1 cellular context compared by ENCODE assay signal in the genomic region with DNA sequence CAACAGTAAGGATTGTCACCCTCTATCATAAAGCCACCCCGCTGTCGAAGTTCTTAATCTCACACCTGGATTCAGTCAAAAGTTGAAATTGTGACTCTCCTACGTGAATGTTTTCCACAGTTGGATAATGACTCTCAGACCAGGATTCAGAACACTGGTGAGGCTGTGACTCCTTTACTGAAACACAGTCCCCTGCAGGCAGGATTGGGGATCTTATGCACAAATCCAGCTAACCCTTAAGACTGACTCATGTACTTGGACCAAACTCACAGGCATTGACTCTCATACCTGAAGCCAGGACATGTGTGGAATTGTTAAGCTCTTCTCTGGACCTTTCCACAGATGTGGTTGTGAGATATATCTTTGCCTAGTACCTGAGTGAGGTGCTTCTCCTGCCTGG.
TF ChIP-seq lines count a peak whose summit lies in the region.

No MANE protein-coding gene starts in this region.

TF ChIP-seq in GM23338, 12 proteins besides CTCF, POLR2A, EP300 and RAD21 (continued from another document):
- TF ChIP-seq, protein P1, sequence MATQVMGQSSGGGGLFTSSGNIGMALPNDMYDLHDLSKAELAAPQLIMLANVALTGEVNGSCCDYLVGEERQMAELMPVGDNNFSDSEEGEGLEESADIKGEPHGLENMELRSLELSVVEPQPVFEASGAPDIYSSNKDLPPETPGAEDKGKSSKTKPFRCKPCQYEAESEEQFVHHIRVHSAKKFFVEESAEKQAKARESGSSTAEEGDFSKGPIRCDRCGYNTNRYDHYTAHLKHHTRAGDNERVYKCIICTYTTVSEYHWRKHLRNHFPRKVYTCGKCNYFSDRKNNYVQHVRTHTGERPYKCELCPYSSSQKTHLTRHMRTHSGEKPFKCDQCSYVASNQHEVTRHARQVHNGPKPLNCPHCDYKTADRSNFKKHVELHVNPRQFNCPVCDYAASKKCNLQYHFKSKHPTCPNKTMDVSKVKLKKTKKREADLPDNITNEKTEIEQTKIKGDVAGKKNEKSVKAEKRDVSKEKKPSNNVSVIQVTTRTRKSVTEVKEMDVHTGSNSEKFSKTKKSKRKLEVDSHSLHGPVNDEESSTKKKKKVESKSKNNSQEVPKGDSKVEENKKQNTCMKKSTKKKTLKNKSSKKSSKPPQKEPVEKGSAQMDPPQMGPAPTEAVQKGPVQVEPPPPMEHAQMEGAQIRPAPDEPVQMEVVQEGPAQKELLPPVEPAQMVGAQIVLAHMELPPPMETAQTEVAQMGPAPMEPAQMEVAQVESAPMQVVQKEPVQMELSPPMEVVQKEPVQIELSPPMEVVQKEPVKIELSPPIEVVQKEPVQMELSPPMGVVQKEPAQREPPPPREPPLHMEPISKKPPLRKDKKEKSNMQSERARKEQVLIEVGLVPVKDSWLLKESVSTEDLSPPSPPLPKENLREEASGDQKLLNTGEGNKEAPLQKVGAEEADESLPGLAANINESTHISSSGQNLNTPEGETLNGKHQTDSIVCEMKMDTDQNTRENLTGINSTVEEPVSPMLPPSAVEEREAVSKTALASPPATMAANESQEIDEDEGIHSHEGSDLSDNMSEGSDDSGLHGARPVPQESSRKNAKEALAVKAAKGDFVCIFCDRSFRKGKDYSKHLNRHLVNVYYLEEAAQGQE (IDR thresholded peaks at IDR 0.05; ENCODE audit: unreplicated experiment): no peak
- TF ChIP-seq, protein P2, sequence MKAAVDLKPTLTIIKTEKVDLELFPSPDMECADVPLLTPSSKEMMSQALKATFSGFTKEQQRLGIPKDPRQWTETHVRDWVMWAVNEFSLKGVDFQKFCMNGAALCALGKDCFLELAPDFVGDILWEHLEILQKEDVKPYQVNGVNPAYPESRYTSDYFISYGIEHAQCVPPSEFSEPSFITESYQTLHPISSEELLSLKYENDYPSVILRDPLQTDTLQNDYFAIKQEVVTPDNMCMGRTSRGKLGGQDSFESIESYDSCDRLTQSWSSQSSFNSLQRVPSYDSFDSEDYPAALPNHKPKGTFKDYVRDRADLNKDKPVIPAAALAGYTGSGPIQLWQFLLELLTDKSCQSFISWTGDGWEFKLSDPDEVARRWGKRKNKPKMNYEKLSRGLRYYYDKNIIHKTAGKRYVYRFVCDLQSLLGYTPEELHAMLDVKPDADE (IDR thresholded peaks at IDR 0.05): no peak
- TF ChIP-seq NANOG (IDR thresholded peaks at IDR 0.05; ENCODE audit: borderline replicate concordance): no peak
- TF ChIP-seq EZH2 (IDR thresholded peaks at IDR 0.05; ENCODE audit: low read depth, unreplicated experiment): no peak
- no peak for TF ChIP-seq CREB1 (CRISPR knock-in tag; IDR thresholded peaks at IDR 0.05; ENCODE audit: low read depth)
